9 cellular contexts compared by ENCODE assay signal in the genomic region with DNA sequence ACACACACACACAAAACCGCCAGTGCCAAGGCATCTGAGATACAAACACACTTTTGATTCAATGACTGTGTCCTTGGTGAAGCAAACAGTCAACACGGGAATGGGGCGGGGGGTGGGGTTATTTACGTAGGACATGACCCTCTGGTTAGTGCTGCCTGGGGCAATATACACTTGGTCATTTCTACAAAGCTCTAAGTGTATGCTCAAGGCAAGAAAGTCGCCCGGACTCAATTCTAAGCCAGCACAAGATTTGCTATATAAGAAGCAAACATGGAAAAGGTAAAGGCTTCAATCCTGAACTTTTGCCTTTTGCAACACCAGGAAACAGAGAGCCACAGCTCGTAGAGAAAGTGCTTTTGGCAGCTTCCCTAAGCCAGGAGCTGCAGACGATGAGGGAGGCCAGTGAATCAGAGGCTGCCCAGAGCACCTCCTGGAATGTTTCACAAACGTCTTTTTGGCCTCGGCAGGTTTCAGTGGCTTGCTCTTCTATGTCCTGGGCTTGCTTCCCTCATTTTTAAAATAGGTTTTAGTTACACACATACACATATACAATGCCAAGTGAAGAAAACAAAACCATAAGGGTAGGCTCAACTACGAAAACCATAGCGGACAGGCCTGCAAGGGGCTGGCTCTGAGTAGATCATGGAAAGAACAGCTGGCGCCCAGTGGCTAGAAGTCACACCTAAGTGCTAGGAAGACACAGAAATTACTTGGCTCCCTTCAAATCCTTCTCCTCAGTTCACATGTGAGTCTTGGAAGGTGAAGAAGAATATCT.
DNase-seq lines count a peak whose midpoint lies in the region; ATAC-seq and TF ChIP-seq lines count a peak whose summit lies in the region.
"Had no signal": no experiment of that assay in that cellular context is flagged by ENCODE, and none has a peak within 500 bp of the region (broad histone marks: within the 10 kb centered on the region; RNA-seq: fewer than 3 reads in every experiment).

No MANE protein-coding gene starts in this region.

- H3K9me3 ChIP-seq in right lobe of liver (no peaks in the 10 kb centered on the region), transverse colon (no peaks in the 10 kb centered on the region), HAP-1 (no peaks in the 10 kb centered on the region)

- H3K4me3 ChIP-seq in coronary artery (peak overlapping the region; percentile 41), right lobe of liver (peak overlapping the region in 1 of 3 donors; percentile 6), transverse colon (no peak overlapping the region), HAP-1 (no peak overlapping the region)

- TF ChIP-seq CTCF in coronary artery (IDR thresholded peaks at IDR 0.05), result no peak
- no peak for TF ChIP-seq CTCF in right lobe of liver (IDR thresholded peaks at IDR 0.05)
- no peak for TF ChIP-seq CTCF in transverse colon (IDR thresholded peaks at IDR 0.05)

- no peak overlapping the region for H3K4me3 Mint-ChIP-seq in activated T-helper 2 cell treated with anti-CD3 and anti-CD28 coated beads, Interferon-gamma antibody, Interleukin-2, Interleukin-4, amounts not matched to agents 10 μg/mL and 5 μg/mL and 100 μg/mL, durations not matched to agents 14 hours and 24 hours and 36 hours (ENCODE audit: low read depth)

- ATAC-seq in right lobe of liver, result peak; percentile 87 to 90 (median 90)
- ATAC-seq in HG03442 (IDR thresholded peaks at IDR 0.05; ENCODE audit: unreplicated experiment), result no peak
- ATAC-seq in HG02981 (IDR thresholded peaks at IDR 0.05; ENCODE audit: unreplicated experiment), result no peak

- H3K27ac ChIP-seq in coronary artery (peak overlapping the region; percentile 45 to 83), right lobe of liver (peak overlapping the region; percentile 15 to 71 (median 59)), transverse colon (peak overlapping the region; percentile 65 to 83 (median 76))

- no peaks in the 10 kb centered on the region for H3K4me1 Mint-ChIP-seq in activated T-helper 2 cell treated with anti-CD3 and anti-CD28 coated beads, Interferon-gamma antibody, Interleukin-2, Interleukin-4, amounts not matched to agents 10 μg/mL and 5 μg/mL and 100 μg/mL, durations not matched to agents 14 hours and 24 hours and 36 hours (ENCODE audit: low read depth)

- no peaks in the 10 kb centered on the region for H3K9me3 Mint-ChIP-seq in activated T-helper 2 cell treated with anti-CD3 and anti-CD28 coated beads, Interferon-gamma antibody, Interleukin-2, Interleukin-4, amounts not matched to agents 10 μg/mL and 5 μg/mL and 100 μg/mL, durations not matched to agents 14 hours and 24 hours and 36 hours

- H3K4me1 ChIP-seq in right lobe of liver (peaks cover 0 to 11% (median 3%) of the 10 kb centered on the region in 4 donors), transverse colon (peaks cover 0 to 22% (median 14%) of the 10 kb centered on the region in 4 donors), HAP-1 (no peaks in the 10 kb centered on the region)

- no peak overlapping the region for H3K27ac Mint-ChIP-seq in activated T-helper 2 cell treated with anti-CD3 and anti-CD28 coated beads, Interferon-gamma antibody, Interleukin-2, Interleukin-4, amounts not matched to agents 10 μg/mL and 5 μg/mL and 100 μg/mL, durations not matched to agents 14 hours and 24 hours and 36 hours

- no peak for TF ChIP-seq POLR2A in right lobe of liver (IDR thresholded peaks at IDR 0.05)
- no peak for TF ChIP-seq POLR2A in transverse colon (IDR thresholded peaks at IDR 0.05)

- no peaks in the 10 kb centered on the region for H3K36me3 Mint-ChIP-seq in activated T-helper 2 cell treated with anti-CD3 and anti-CD28 coated beads, Interferon-gamma antibody, Interleukin-2, Interleukin-4, amounts not matched to agents 10 μg/mL and 5 μg/mL and 100 μg/mL, durations not matched to agents 14 hours and 24 hours and 36 hours (ENCODE audit: low read depth)

- no peak for TF ChIP-seq EP300 in transverse colon (IDR thresholded peaks at IDR 0.05; ENCODE audit: low read depth)

- H3K36me3 ChIP-seq in right lobe of liver, result no peaks in the 10 kb centered on the region
- H3K36me3 ChIP-seq in transverse colon, result no peaks in the 10 kb centered on the region
- no peaks in the 10 kb centered on the region for H3K36me3 ChIP-seq in HAP-1 (replicated peaks)

- H3K27me3 Mint-ChIP-seq in activated T-helper 2 cell treated with anti-CD3 and anti-CD28 coated beads, Interferon-gamma antibody, Interleukin-2, Interleukin-4, amounts not matched to agents 10 μg/mL and 5 μg/mL and 100 μg/mL, durations not matched to agents 14 hours and 24 hours and 36 hours (ENCODE audit: low read depth), result peaks cover 33% of the 10 kb centered on the region

- in situ Hi-C loops in transverse colon (cut with MboI; ENCODE audit: low pct_ligation_motif_present in 1 of 4, low pct_unique_long_range_greater_than_20kb in 1 of 4, low sequenced_read_pairs in 3 of 4) (loop anchor here in 1 of 4 donors (10.0 kb wide), 1 partner anchor 107 kb away; the partner anchor contains the start of gene WWTR1), HAP-1 (cut with MboI; ENCODE audit: low sequenced_read_pairs) (no loop called here)

- 19% methylated on average over 11 of the region's 13 CpGs for WGBS in right lobe of liver (ENCODE audit: insufficient coverage, low coverage, low lambda C conversion rate, missing lambda C conversion rate)
- 36 to 51% methylated on average over 9 to 13 of the region's 13 CpGs for WGBS in transverse colon (ENCODE audit: low coverage in 1 of 2), 2 donors

- intact Hi-C loops in right lobe of liver (cut with DNase I), result no loop called here
- intact Hi-C loops in transverse colon (cut with DNase I; ENCODE audit: low total_unique reads), result no loop called here
- intact Hi-C loops in activated T-helper 2 cell treated with anti-CD3 and anti-CD28 coated beads, Interferon-gamma antibody, Interleukin-2, Interleukin-4, amounts not matched to agents 10 μg/mL and 5 μg/mL and 100 μg/mL, durations not matched to agents 14 hours and 24 hours and 36 hours (cut with micrococcal nuclease), result no loop called here

- DNase-seq in NCI-H2029 (lab: John Stamatoyannopoulos, UW), result peak; percentile 63
- no peak for DNase-seq in coronary artery (ENCODE audit: low spot score)
- DNase-seq in right lobe of liver, result peak in 2 of 3 donors; percentile 47 to 66
- peak; percentile 51 for DNase-seq in transverse colon
- DNase-seq in HAP-1 (ENCODE audit: low spot score in 2 of 2), result no peak
- no peak for DNase-seq in activated T-helper 2 cell treated with anti-CD3 and anti-CD28 coated beads, Interferon-gamma antibody, Interleukin-2, Interleukin-4, amounts not matched to agents 10 μg/mL and 5 μg/mL and 100 μg/mL, durations not matched to agents 14 hours and 24 hours and 36 hours (ENCODE audit: low spot score)
- DNase-seq: SW 1271 had no signal

- no peaks in the 10 kb centered on the region for H3K27me3 ChIP-seq in right lobe of liver
- H3K27me3 ChIP-seq in transverse colon, result no peaks in the 10 kb centered on the region
- no peaks in the 10 kb centered on the region for H3K27me3 ChIP-seq in HAP-1 (ENCODE audit: low read depth)

Comparison
In these comparisons a context has a peak if more than half of its experiments do, and no peak if none do; other contexts are left out.
1. DNase-seq: peak in NCI-H2029 (single experiment), right lobe of liver (2 of 3) and transverse colon (single experiment); none in coronary artery (single experiment), HAP-1 (0 of 2) and activated T-helper 2 cell treated with anti-CD3 and anti-CD28 coated beads, Interferon-gamma antibody, Interleukin-2, Interleukin-4, amounts not matched to agents 10 μg/mL and 5 μg/mL and 100 μg/mL, durations not matched to agents 14 hours and 24 hours and 36 hours (single experiment).
2. ATAC-seq: peak in right lobe of liver (4 of 4); none in HG03442 (single experiment) and HG02981 (single experiment).
3. Peak in every context shown above with its lines, with median percentiles within 50 percentile points of each other: H3K27ac ChIP-seq.